ENCODE assay signal across 21 cellular contexts in genomic region chr4:138037716-138038115, GRCh38.
DNase-seq lines count a peak whose midpoint lies in the region; ATAC-seq and TF ChIP-seq lines count a peak whose summit lies in the region.
"Had no signal": no experiment of that assay in that cellular context is flagged by ENCODE, and none has a peak within 500 bp of the region (broad histone marks: within the 10 kb centered on the region; RNA-seq: fewer than 3 reads in every experiment).

No MANE protein-coding gene starts in this region.

- H3K79me2 ChIP-seq in SK-N-SH (ENCODE audit: insufficient read depth) = no peaks in the 10 kb centered on the region

- no peak overlapping the region; the same call in 1 of the 2 replicates for H2AFZ ChIP-seq in SK-N-SH (ENCODE audit: low read depth)

- no peaks in the 10 kb centered on the region for H4K20me1 ChIP-seq in SK-N-SH (ENCODE audit: insufficient read depth)

- H3K9me3 ChIP-seq in SK-N-SH (no peaks in the 10 kb centered on the region), SJCRH30 (replicated peaks) (no peaks in the 10 kb centered on the region)

- H3K4me2 ChIP-seq in SK-N-SH = no peak overlapping the region

- H3K4me3 ChIP-seq in SK-N-SH (ENCODE audit: low read depth in 2 of 2, low read length in 1 of 2) (no peak overlapping the region), SJCRH30 (no peak overlapping the region), skeletal muscle cell (ENCODE audit: low read depth, low read length) (no peak overlapping the region)

- TF ChIP-seq CTCF in SK-N-SH (IDR thresholded peaks at IDR 0.05) = no peak

- CTCF ChIA-PET in SK-N-SH (lab: Yijun Ruan, JAX) = interaction anchor here (0.6 to 4.8 kb wide), 7 partner anchors 9 to 882 kb away, joined by 3 to 49 read pairs (median 3); no protein-coding TSS in a partner anchor

- no peaks in the 10 kb centered on the region for H3F3A ChIP-seq in SK-N-SH (replicated peaks; ENCODE audit: insufficient read depth)

- no peak for TF ChIP-seq RAD21 in SK-N-SH (IDR thresholded peaks at IDR 0.05; ENCODE audit: low read length)

- no peaks in the 10 kb centered on the region for H3K36me3 ChIP-seq in SK-N-SH (replicated peaks in 1 of 2; ENCODE audit: control insufficient read depth in 1 of 2, insufficient read depth in 2 of 2, low read length in 1 of 2)
- no peaks in the 10 kb centered on the region for H3K36me3 ChIP-seq in SJCRH30

- H3K4me1 ChIP-seq in SK-N-SH (ENCODE audit: control insufficient read depth in 1 of 2, insufficient read depth in 2 of 2, low read depth in 1 of 2, low read length in 1 of 2) (no peaks in the 10 kb centered on the region; a peak in 1 of 4 replicates), SJCRH30 (peaks cover 6% of the 10 kb centered on the region; the same call in 1 of the 2 replicates)

- H3K9ac ChIP-seq in SK-N-SH = no peak overlapping the region

- POLR2A ChIA-PET in SK-N-SH (lab: Yijun Ruan, JAX) = no interaction called here

- ATAC-seq in SK-N-SH treated with all-trans-retinoic acid at 6 μM for 48 hours = peak; percentile 23; the same call in 1 of the 3 replicates
- ATAC-seq: naive thymus-derived CD4-positive, alpha-beta T cell had no signal

- DNase-seq in SK-N-SH (no peak), SJCRH30 (peak; percentile 13 to 51), fibroblast of the conjunctiva (ENCODE audit: low read depth) (peak; percentile 41), skeletal muscle cell (ENCODE audit: low read depth) (peak; percentile 49), UCSD-AML1 (lab: John Stamatoyannopoulos, UW; ENCODE audit: unreplicated experiment) (no peak), midbrain (lab: John Stamatoyannopoulos, UW) (no peak)
- no peak for DNase-seq in stimulated activated CD8-positive, alpha-beta memory T cell treated with anti-CD3 and anti-CD28 coated beads, Interleukin-4, amount 100 ng/mL, for 48 hours
- DNase-seq: 8988T; activated CD4-positive, alpha-beta T cell treated with anti-CD3 and anti-CD28 coated beads for 1 hour; activated CD8-positive, alpha-beta memory T cell treated with anti-CD3 and anti-CD28 coated beads, Interleukin-2, amount 50 U/mL, for 48 hours; activated naive CD4-positive, alpha-beta T cell treated with anti-CD3 and anti-CD28 coated beads, Interleukin-2, amount 10 ng/mL, durations not matched to agents 7 days and 5 days; central memory CD4-positive, alpha-beta T cell; endodermal cell; GOT3; left cardiac atrium; naive thymus-derived CD4-positive, alpha-beta T cell; NCI-H1436; NCI-H510A; stimulated activated CD4-positive, alpha-beta T cell treated with anti-CD3 and anti-CD28 coated beads, Interleukin-4, amount 100 ng/mL, for 24 hours; T-helper 2 cell had no signal

- H3K27ac ChIP-seq in SK-N-SH (ENCODE audit: low read depth in 2 of 2, low read length in 1 of 2) = no peak overlapping the region
- H3K27ac ChIP-seq in SJCRH30 = peak overlapping the region; percentile 33; the same call in 1 of the 2 replicates

- 66% methylated on average over 3 of the region's 3 CpGs for WGBS in SK-N-SH (ENCODE audit: low lambda C conversion rate)

- no peak for TF ChIP-seq EP300 in SK-N-SH (IDR thresholded peaks at IDR 0.05; ENCODE audit: borderline replicate concordance in 1 of 2, low read depth in 1 of 2, low read length in 1 of 2)

- no peaks in the 10 kb centered on the region for H3K9me2 ChIP-seq in SK-N-SH

- H3K27me3 ChIP-seq in SK-N-SH (ENCODE audit: insufficient read depth) (no peaks in the 10 kb centered on the region), SJCRH30 (no peaks in the 10 kb centered on the region)

TF ChIP-seq in SK-N-SH treated with all-trans-retinoic acid at 6 μM for 48 hours, 23 proteins besides CTCF, POLR2A, EP300 and RAD21:
- TF ChIP-seq CSDC2 (CRISPR knock-in tag; IDR thresholded peaks at IDR 0.05) (no peak), ZFP30 (CRISPR knock-in tag; IDR thresholded peaks at IDR 0.05) (no peak), PPARA (CRISPR knock-in tag; IDR thresholded peaks at IDR 0.05; ENCODE audit: borderline replicate concordance) (no peak), ZNF8 (CRISPR knock-in tag; IDR thresholded peaks at IDR 0.05) (no peak), TCF4 (CRISPR knock-in tag; IDR thresholded peaks at IDR 0.05; ENCODE audit: borderline replicate concordance) (no peak), SNAI2 (CRISPR knock-in tag; IDR thresholded peaks at IDR 0.05) (no peak), BACH2 (CRISPR knock-in tag; IDR thresholded peaks at IDR 0.05; ENCODE audit: borderline replicate concordance) (no peak), POU6F1 (CRISPR knock-in tag; IDR thresholded peaks at IDR 0.05; ENCODE audit: borderline replicate concordance, low read depth) (no peak), ZNF70 (CRISPR knock-in tag; IDR thresholded peaks at IDR 0.05) (no peak), ZFP3 (CRISPR knock-in tag; IDR thresholded peaks at IDR 0.05) (no peak), TOX (CRISPR knock-in tag; IDR thresholded peaks at IDR 0.05; ENCODE audit: borderline replicate concordance) (no peak), CREB5 (CRISPR knock-in tag; IDR thresholded peaks at IDR 0.05; ENCODE audit: low read depth) (no peak), ARNTL (CRISPR knock-in tag; IDR thresholded peaks at IDR 0.05; ENCODE audit: borderline replicate concordance, low read depth) (no peak), RARB (CRISPR knock-in tag; IDR thresholded peaks at IDR 0.05) (no peak)

TF ChIP-seq in SK-N-SH, 30 proteins besides CTCF, POLR2A, EP300 and RAD21 (continues in another document):
- TF ChIP-seq MXI1 (IDR thresholded peaks at IDR 0.05; ENCODE audit: low read depth, low read length) (no peak), USF2 (IDR thresholded peaks at IDR 0.05; ENCODE audit: borderline replicate concordance, low read depth, low read length) (no peak), MAX (IDR thresholded peaks at IDR 0.05; ENCODE audit: low read depth) (no peak), RCOR1 (IDR thresholded peaks at IDR 0.05; ENCODE audit: low read length) (no peak), TEAD4 (IDR thresholded peaks at IDR 0.05; ENCODE audit: borderline replicate concordance, insufficient read depth) (no peak), REST (IDR thresholded peaks at IDR 0.05; ENCODE audit: low read depth, low read length) (no peak), ZBTB33 (IDR thresholded peaks at IDR 0.05; ENCODE audit: borderline replicate concordance, low read depth) (no peak), JUND (IDR thresholded peaks at IDR 0.05) (no peak), FOSL2 (IDR thresholded peaks at IDR 0.05; ENCODE audit: borderline replicate concordance, low read depth) (no peak)

Comparison
In these comparisons a context has a peak if more than half of its experiments do, and no peak if none do; other contexts are left out.
1. DNase-seq: peak in SJCRH30 (2 of 2), fibroblast of the conjunctiva (single experiment) and skeletal muscle cell (single experiment); none in SK-N-SH (single experiment), stimulated activated CD8-positive, alpha-beta memory T cell treated with anti-CD3 and anti-CD28 coated beads, Interleukin-4, amount 100 ng/mL, for 48 hours (single experiment), UCSD-AML1 (single experiment) and midbrain (single experiment).